Comparison of ENCODE assay signal across 10 cellular contexts in genomic region chr7:123215350-123215749, GRCh38. TPM values are rescaled to one million over a fixed set of nuclear protein-coding genes. Genes with fewer than 3 reads are reported as not detected.
"Had no signal": no experiment of that assay in that cellular context is flagged by ENCODE, and none has a peak within 500 bp of the region (broad histone marks: within the 10 kb centered on the region; RNA-seq: fewer than 3 reads in every experiment).

No MANE protein-coding gene starts in this region.

- FAIRE-seq: HepG2, HTR-8/SVneo had no signal

- DNase-seq: IMR-90, KBM-7, KG1 had no signal

- ATAC-seq: HepG2 had no signal

- H3K27ac ChIP-seq: HL-60, KMS-11 had no signal

- H3K9ac ChIP-seq: KMS-11 had no signal

- H3K4me2 ChIP-seq: KMS-11 had no signal

RNA-seq across cellular contexts. Expression of gene SLC13A1, which starts 15.6 kb away (rescaled TPM):
- total RNA-seq: HepG2, HT-29, HT1080, IMR-90 had no signal
- polyA plus RNA-seq: HepG2, IgD-negative memory B cell, IMR-90 had no signal
